Comparison of ENCODE assay signal across 21 cellular contexts in the genomic region with DNA sequence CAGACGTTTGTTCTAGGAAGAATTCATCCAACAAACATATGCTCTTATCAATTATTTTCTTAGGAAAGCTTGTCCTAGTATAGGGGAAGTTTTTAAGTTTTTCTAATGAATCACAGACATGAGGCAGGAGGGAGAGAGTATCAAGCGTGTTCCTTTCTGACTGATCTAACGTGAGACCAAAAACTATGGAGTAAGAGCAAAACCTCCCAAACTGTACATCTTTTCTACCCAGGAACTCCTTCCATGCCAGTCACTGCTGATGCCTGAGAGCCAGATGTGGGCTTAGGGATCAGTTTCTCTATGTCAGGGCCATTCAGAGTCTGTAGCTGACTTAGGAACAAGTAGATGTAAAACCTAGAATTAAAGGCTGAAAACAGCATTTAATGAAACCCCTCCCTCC. TPM values are rescaled to one million over a fixed set of nuclear protein-coding genes. Genes with fewer than 3 reads are reported as not detected.
DNase-seq lines count a peak whose midpoint lies in the region; ATAC-seq and TF ChIP-seq lines count a peak whose summit lies in the region.
"Had no signal": no experiment of that assay in that cellular context is flagged by ENCODE, and none has a peak within 500 bp of the region (broad histone marks: within the 10 kb centered on the region; RNA-seq: fewer than 3 reads in every experiment).

No MANE protein-coding gene starts in this region.

- H3K36me3 ChIP-seq in gastroesophageal sphincter, result no peaks in the 10 kb centered on the region
- H3K36me3 ChIP-seq: adrenal gland, right lobe of liver had no signal

- no peak overlapping the region for H3K4me3 Mint-ChIP-seq in activated naive CD4-positive, alpha-beta T cell treated with anti-CD3 and anti-CD28 coated beads, Interleukin-2, amount 10 ng/mL, durations not matched to agents 7 days and 5 days
- H3K4me3 Mint-ChIP-seq: activated CD4-positive, alpha-beta memory T cell treated with anti-CD3 and anti-CD28 coated beads for 36 hours; activated T-cell treated with anti-CD3 and anti-CD28 coated beads, Interleukin-2, amount 50 U/mL, for 4 hours; type B pancreatic cell had no signal

- no peaks in the 10 kb centered on the region for H3K9me3 ChIP-seq in gastroesophageal sphincter
- H3K9me3 ChIP-seq: A549, adrenal gland, right lobe of liver had no signal

- TF ChIP-seq POLR2A in gastroesophageal sphincter (IDR thresholded peaks at IDR 0.05), result no peak

- TF ChIP-seq CTCF in gastroesophageal sphincter (IDR thresholded peaks at IDR 0.05), result no peak

- H3K36me3 Mint-ChIP-seq in activated naive CD4-positive, alpha-beta T cell treated with anti-CD3 and anti-CD28 coated beads, Interleukin-2, amount 10 ng/mL, durations not matched to agents 7 days and 5 days, result no peaks in the 10 kb centered on the region
- H3K36me3 Mint-ChIP-seq: activated CD4-positive, alpha-beta memory T cell treated with anti-CD3 and anti-CD28 coated beads for 36 hours; type B pancreatic cell had no signal

- no peak overlapping the region for H3K4me3 ChIP-seq in gastroesophageal sphincter
- H3K4me3 ChIP-seq in skeletal muscle cell (ENCODE audit: low read depth, low read length), result no peak overlapping the region
- H3K4me3 ChIP-seq: A549, adrenal gland, right lobe of liver had no signal

- ATAC-seq in SK-N-SH treated with all-trans-retinoic acid at 6 μM for 48 hours, result peak; percentile 68
- ATAC-seq in gastroesophageal sphincter, result no peak
- no peak for ATAC-seq in esophagus mucosa
- ATAC-seq: A549; activated T-cell treated with anti-CD3 and anti-CD28 coated beads, Interleukin-2, amount 50 U/mL, for 4 hours; right lobe of liver had no signal

- WGBS in gastroesophageal sphincter (ENCODE audit: low coverage in 1 of 2), 2 donors, result 54 to 57% methylated on average over 3 of the region's 3 CpGs

- peak; percentile 48 for DNase-seq in AG08395 (ENCODE audit: low spot score)
- DNase-seq in skeletal muscle cell (ENCODE audit: low read depth), result peak; percentile 72
- no peak for DNase-seq in activated CD4-positive, alpha-beta T cell treated with anti-CD3 and anti-CD28 coated beads, Interleukin-2, amount 50 U/mL, for 48 hours
- DNase-seq in activated naive CD4-positive, alpha-beta T cell treated with anti-CD3 and anti-CD28 coated beads, Interleukin-2, amount 10 ng/mL, durations not matched to agents 7 days and 5 days, result no peak
- DNase-seq in stimulated activated CD4-positive, alpha-beta T cell treated with anti-CD3 and anti-CD28 coated beads, Interleukin-2, amount 100 ng/mL, for 48 hours, result no peak
- DNase-seq: activated CD4-positive, alpha-beta memory T cell treated with anti-CD3 and anti-CD28 coated beads for 36 hours; activated T-cell treated with anti-CD3 and anti-CD28 coated beads, Interleukin-2, amount 50 U/mL, for 4 hours; COR-L47; KG1; NCI-H1092; right lobe of liver; RPMI8226; stimulated activated CD4-positive, alpha-beta T cell treated with anti-CD3 and anti-CD28 coated beads, Interleukin-4, amount 100 ng/mL, for 24 hours; stimulated activated CD8-positive, alpha-beta memory T cell treated with anti-CD3 and anti-CD28 coated beads, Interleukin-4, amount 100 ng/mL, for 48 hours had no signal

- TF ChIP-seq EP300 in gastroesophageal sphincter (IDR thresholded peaks at IDR 0.05), result no peak

- H3K9me3 Mint-ChIP-seq in activated naive CD4-positive, alpha-beta T cell treated with anti-CD3 and anti-CD28 coated beads, Interleukin-2, amount 10 ng/mL, durations not matched to agents 7 days and 5 days, result no peaks in the 10 kb centered on the region
- H3K9me3 Mint-ChIP-seq: activated CD4-positive, alpha-beta memory T cell treated with anti-CD3 and anti-CD28 coated beads for 36 hours had no signal

- H3K27me3 Mint-ChIP-seq in activated naive CD4-positive, alpha-beta T cell treated with anti-CD3 and anti-CD28 coated beads, Interleukin-2, amount 10 ng/mL, durations not matched to agents 7 days and 5 days, result no peaks in the 10 kb centered on the region
- H3K27me3 Mint-ChIP-seq: type B pancreatic cell had no signal

- no peak overlapping the region for H3K27ac Mint-ChIP-seq in activated naive CD4-positive, alpha-beta T cell treated with anti-CD3 and anti-CD28 coated beads, Interleukin-2, amount 10 ng/mL, durations not matched to agents 7 days and 5 days
- H3K27ac Mint-ChIP-seq: activated CD4-positive, alpha-beta memory T cell treated with anti-CD3 and anti-CD28 coated beads for 36 hours; type B pancreatic cell had no signal

- no peaks in the 10 kb centered on the region for H3K27me3 ChIP-seq in gastroesophageal sphincter
- H3K27me3 ChIP-seq: adrenal gland, right lobe of liver had no signal

- H3K27ac ChIP-seq in gastroesophageal sphincter, result peak overlapping the region in 3 of 4 donors; percentile 13 to 56 (median 46)
- H3K27ac ChIP-seq: A549, adrenal gland, right lobe of liver, VCaP had no signal

- CTCF ChIA-PET in activated naive CD4-positive, alpha-beta T cell treated with anti-CD3 and anti-CD28 coated beads, Interleukin-2, amount 10 ng/mL, durations not matched to agents 7 days and 5 days (lab: Charles Lee), result no interaction called here

- H3K4me1 Mint-ChIP-seq in activated naive CD4-positive, alpha-beta T cell treated with anti-CD3 and anti-CD28 coated beads, Interleukin-2, amount 10 ng/mL, durations not matched to agents 7 days and 5 days, result no peaks in the 10 kb centered on the region

- H3K4me1 ChIP-seq in gastroesophageal sphincter, result peaks cover 0 to 30% (median 0%) of the 10 kb centered on the region in 3 donors
- H3K4me1 ChIP-seq: A549, adrenal gland, right lobe of liver had no signal

TF ChIP-seq in SK-N-SH treated with all-trans-retinoic acid at 6 μM for 48 hours, 23 proteins besides CTCF, POLR2A, EP300 and RAD21 (continues in another document):
- TF ChIP-seq ZNF70 (CRISPR knock-in tag; IDR thresholded peaks at IDR 0.05) (no peak), ZNF565 (CRISPR knock-in tag; conservative IDR thresholded peaks at IDR 0.05; ENCODE audit: low read depth) (no peak), ZNF8 (CRISPR knock-in tag; IDR thresholded peaks at IDR 0.05) (no peak), RARB (CRISPR knock-in tag; IDR thresholded peaks at IDR 0.05) (no peak), ZC3H10 (CRISPR knock-in tag; IDR thresholded peaks at IDR 0.05) (no peak), TCF4 (CRISPR knock-in tag; IDR thresholded peaks at IDR 0.05; ENCODE audit: borderline replicate concordance) (no peak), ARNTL (CRISPR knock-in tag; IDR thresholded peaks at IDR 0.05; ENCODE audit: borderline replicate concordance, low read depth) (no peak), OSR1 (CRISPR knock-in tag; IDR thresholded peaks at IDR 0.05) (no peak), GLIS3 (CRISPR knock-in tag; IDR thresholded peaks at IDR 0.05) (no peak), ZFP30 (CRISPR knock-in tag; IDR thresholded peaks at IDR 0.05) (no peak), SNAI2 (CRISPR knock-in tag; IDR thresholded peaks at IDR 0.05) (no peak)
- TF ChIP-seq, protein P1, sequence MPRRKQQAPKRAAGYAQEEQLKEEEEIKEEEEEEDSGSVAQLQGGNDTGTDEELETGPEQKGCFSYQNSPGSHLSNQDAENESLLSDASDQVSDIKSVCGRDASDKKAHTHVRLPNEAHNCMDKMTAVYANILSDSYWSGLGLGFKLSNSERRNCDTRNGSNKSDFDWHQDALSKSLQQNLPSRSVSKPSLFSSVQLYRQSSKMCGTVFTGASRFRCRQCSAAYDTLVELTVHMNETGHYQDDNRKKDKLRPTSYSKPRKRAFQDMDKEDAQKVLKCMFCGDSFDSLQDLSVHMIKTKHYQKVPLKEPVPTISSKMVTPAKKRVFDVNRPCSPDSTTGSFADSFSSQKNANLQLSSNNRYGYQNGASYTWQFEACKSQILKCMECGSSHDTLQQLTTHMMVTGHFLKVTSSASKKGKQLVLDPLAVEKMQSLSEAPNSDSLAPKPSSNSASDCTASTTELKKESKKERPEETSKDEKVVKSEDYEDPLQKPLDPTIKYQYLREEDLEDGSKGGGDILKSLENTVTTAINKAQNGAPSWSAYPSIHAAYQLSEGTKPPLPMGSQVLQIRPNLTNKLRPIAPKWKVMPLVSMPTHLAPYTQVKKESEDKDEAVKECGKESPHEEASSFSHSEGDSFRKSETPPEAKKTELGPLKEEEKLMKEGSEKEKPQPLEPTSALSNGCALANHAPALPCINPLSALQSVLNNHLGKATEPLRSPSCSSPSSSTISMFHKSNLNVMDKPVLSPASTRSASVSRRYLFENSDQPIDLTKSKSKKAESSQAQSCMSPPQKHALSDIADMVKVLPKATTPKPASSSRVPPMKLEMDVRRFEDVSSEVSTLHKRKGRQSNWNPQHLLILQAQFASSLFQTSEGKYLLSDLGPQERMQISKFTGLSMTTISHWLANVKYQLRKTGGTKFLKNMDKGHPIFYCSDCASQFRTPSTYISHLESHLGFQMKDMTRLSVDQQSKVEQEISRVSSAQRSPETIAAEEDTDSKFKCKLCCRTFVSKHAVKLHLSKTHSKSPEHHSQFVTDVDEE (CRISPR knock-in tag; IDR thresholded peaks at IDR 0.05), result no peak
- TF ChIP-seq, protein P2, sequence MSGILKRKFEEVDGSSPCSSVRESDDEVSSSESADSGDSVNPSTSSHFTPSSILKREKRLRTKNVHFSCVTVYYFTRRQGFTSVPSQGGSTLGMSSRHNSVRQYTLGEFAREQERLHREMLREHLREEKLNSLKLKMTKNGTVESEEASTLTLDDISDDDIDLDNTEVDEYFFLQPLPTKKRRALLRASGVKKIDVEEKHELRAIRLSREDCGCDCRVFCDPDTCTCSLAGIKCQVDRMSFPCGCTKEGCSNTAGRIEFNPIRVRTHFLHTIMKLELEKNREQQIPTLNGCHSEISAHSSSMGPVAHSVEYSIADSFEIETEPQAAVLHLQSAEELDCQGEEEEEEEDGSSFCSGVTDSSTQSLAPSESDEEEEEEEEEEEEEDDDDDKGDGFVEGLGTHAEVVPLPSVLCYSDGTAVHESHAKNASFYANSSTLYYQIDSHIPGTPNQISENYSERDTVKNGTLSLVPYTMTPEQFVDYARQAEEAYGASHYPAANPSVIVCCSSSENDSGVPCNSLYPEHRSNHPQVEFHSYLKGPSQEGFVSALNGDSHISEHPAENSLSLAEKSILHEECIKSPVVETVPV (CRISPR knock-in tag; IDR thresholded peaks at IDR 0.05), result no peak
- TF ChIP-seq, protein P3, sequence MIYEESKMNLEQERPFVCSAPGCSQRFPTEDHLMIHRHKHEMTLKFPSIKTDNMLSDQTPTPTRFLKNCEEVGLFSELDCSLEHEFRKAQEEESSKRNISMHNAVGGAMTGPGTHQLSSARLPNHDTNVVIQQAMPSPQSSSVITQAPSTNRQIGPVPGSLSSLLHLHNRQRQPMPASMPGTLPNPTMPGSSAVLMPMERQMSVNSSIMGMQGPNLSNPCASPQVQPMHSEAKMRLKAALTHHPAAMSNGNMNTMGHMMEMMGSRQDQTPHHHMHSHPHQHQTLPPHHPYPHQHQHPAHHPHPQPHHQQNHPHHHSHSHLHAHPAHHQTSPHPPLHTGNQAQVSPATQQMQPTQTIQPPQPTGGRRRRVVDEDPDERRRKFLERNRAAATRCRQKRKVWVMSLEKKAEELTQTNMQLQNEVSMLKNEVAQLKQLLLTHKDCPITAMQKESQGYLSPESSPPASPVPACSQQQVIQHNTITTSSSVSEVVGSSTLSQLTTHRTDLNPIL (CRISPR knock-in tag; IDR thresholded peaks at IDR 0.05; ENCODE audit: low read depth), result no peak

RNA-seq across cellular contexts. Expression of a gene that starts 51.7 kb away (rescaled TPM):
- total RNA-seq in gastroesophageal sphincter (10 to 100 TPM; 61.0 to 68.3 (median 65.4) TPM), esophagus mucosa (37.2 TPM)
- total RNA-seq: activated CD4-positive, alpha-beta memory T cell treated with anti-CD3 and anti-CD28 coated beads for 36 hours had no signal

Comparison
In these comparisons a context has a peak if more than half of its experiments do, and no peak if none do; other contexts are left out.
1. DNase-seq: peak in AG08395 (single experiment) and skeletal muscle cell (single experiment); none in activated CD4-positive, alpha-beta T cell treated with anti-CD3 and anti-CD28 coated beads, Interleukin-2, amount 50 U/mL, for 48 hours (0 of 2), activated naive CD4-positive, alpha-beta T cell treated with anti-CD3 and anti-CD28 coated beads, Interleukin-2, amount 10 ng/mL, durations not matched to agents 7 days and 5 days (single experiment) and stimulated activated CD4-positive, alpha-beta T cell treated with anti-CD3 and anti-CD28 coated beads, Interleukin-2, amount 100 ng/mL, for 48 hours (0 of 2).